23 cellular contexts compared by ENCODE assay signal in genomic region chr5:83487155-83487554, GRCh38. TPM values are rescaled to one million over a fixed set of nuclear protein-coding genes. Genes with fewer than 3 reads are reported as not detected.
"Had no signal": no experiment of that assay in that cellular context is flagged by ENCODE, and none has a peak within 500 bp of the region (broad histone marks: within the 10 kb centered on the region; RNA-seq: fewer than 3 reads in every experiment).

No MANE protein-coding gene starts in this region.

- H3K9ac ChIP-seq: parathyroid adenoma had no signal

- H3K4me1 ChIP-seq: ascending aorta, heart left ventricle, left ventricle myocardium inferior, parathyroid adenoma, psoas muscle, right atrium auricular region, suprapubic skin, tibial artery had no signal

- H3K27ac ChIP-seq: ascending aorta, heart left ventricle, left ventricle myocardium inferior, parathyroid adenoma, psoas muscle, right atrium auricular region, suprapubic skin, tibial artery had no signal

- DNase-seq: activated CD4-positive, alpha-beta T cell treated with anti-CD3 and anti-CD28 coated beads for 36 hours; activated CD4-positive, alpha-beta T cell treated with anti-CD3 and anti-CD28 coated beads, Interleukin-2, amount 50 U/mL, for 4 hours; activated CD4-positive, CD25-positive, alpha-beta regulatory T cell; activated CD8-positive, alpha-beta memory T cell treated with anti-CD3 and anti-CD28 coated beads for 24 hours; activated effector memory CD4-positive, alpha-beta T cell treated with anti-CD3 and anti-CD28 coated beads, Interleukin-2, amount 50 U/mL, for 16 hours; activated naive CD4-positive, alpha-beta T cell treated with anti-CD3 and anti-CD28 coated beads, Interleukin-2, amount 10 ng/mL, durations not matched to agents 7 days and 5 days; activated naive CD8-positive, alpha-beta T cell treated with anti-CD3 and anti-CD28 coated beads, Interleukin-2, amount 10 ng/mL, durations not matched to agents 7 days and 5 days; cortex of kidney; effector memory CD8-positive, alpha-beta T cell; erythroblast; heart left ventricle; left ventricle myocardium inferior; nephron progenitor cell; psoas muscle; stimulated activated CD4-positive, alpha-beta T cell treated with anti-CD3 and anti-CD28 coated beads, Interleukin-15, amount 100 ng/mL, for 24 hours; stimulated activated naive CD4-positive, alpha-beta T cell; T-helper 1 cell; tibial artery had no signal

- H3K4me3 ChIP-seq: ascending aorta, heart left ventricle, left ventricle myocardium inferior, lung, psoas muscle, right atrium auricular region, suprapubic skin, tibial artery had no signal

- H3K36me3 ChIP-seq: right atrium auricular region, suprapubic skin had no signal

- H3K79me2 ChIP-seq: parathyroid adenoma had no signal

- H3K9me3 ChIP-seq: ascending aorta, heart left ventricle, left ventricle myocardium inferior, psoas muscle, right atrium auricular region, suprapubic skin, tibial artery had no signal

- ATAC-seq: activated CD4-positive, alpha-beta T cell treated with anti-CD3 and anti-CD28 coated beads for 36 hours; effector memory CD8-positive, alpha-beta T cell; heart left ventricle; psoas muscle had no signal

- H3K27me3 ChIP-seq: ascending aorta, heart left ventricle, right atrium auricular region, suprapubic skin, tibial artery had no signal

- H2AFZ ChIP-seq: parathyroid adenoma had no signal

RNA-seq across cellular contexts. Expression of gene VCAN, which starts 15.6 kb away (rescaled TPM):
- total RNA-seq: activated CD4-positive, alpha-beta T cell treated with anti-CD3 and anti-CD28 coated beads for 36 hours had no signal
